24 cellular contexts compared by ENCODE assay signal in genomic region chr9:91834740-91835139, GRCh38.
"Had no signal": no experiment of that assay in that cellular context is flagged by ENCODE, and none has a peak within 500 bp of the region (broad histone marks: within the 10 kb centered on the region; RNA-seq: fewer than 3 reads in every experiment).

No MANE protein-coding gene starts in this region.

- H3K4me3 ChIP-seq: adrenal gland, colonic mucosa, ovary, prostate gland, right atrium auricular region, SJSA1, suprapubic skin, upper lobe of left lung had no signal

- H3K27me3 ChIP-seq: adrenal gland, colonic mucosa, neutrophil, ovary, right atrium auricular region, SJSA1, suprapubic skin, upper lobe of left lung had no signal

- DNase-seq: activated CD4-positive, alpha-beta T cell treated with anti-CD3 and anti-CD28 coated beads for 1 hour; activated CD8-positive, alpha-beta memory T cell treated with anti-CD3 and anti-CD28 coated beads for 24 hours; activated CD8-positive, alpha-beta memory T cell treated with anti-CD3 and anti-CD28 coated beads, Interleukin-2, amount 50 U/mL, for 4 hours; activated naive CD4-positive, alpha-beta T cell; activated T-cell treated with anti-CD3 and anti-CD28 coated beads, Interleukin-2, amount 50 U/mL, for 24 hours; adrenal gland; colonic mucosa; foreskin fibroblast; immature natural killer cell; naive thymus-derived CD8-positive, alpha-beta T cell; ovary; stimulated activated CD4-positive, alpha-beta T cell treated with anti-CD3 and anti-CD28 coated beads, Interleukin-12 subunit alpha, Interleukin-12 subunit beta, amount 100 ng/mL, for 4 hours; T-helper 9 cell; upper lobe of left lung had no signal

- H3K36me3 ChIP-seq: adrenal gland, colonic mucosa, neutrophil, ovary, prostate gland, right atrium auricular region, SJSA1, suprapubic skin, upper lobe of left lung had no signal

- H3K27ac ChIP-seq: adrenal gland, colonic mucosa, epithelial cell of prostate, neutrophil, ovary, right atrium auricular region, SJSA1, suprapubic skin, upper lobe of left lung had no signal

- H3K9me3 Mint-ChIP-seq: activated T-cell treated with anti-CD3 and anti-CD28 coated beads, Interleukin-2, amount 50 U/mL, for 24 hours; activated T-helper 17 cell treated with anti-CD3 and anti-CD28 coated beads, Interleukin-2, amount 50 U/mL, for 72 hours; immature natural killer cell; memory B cell; naive thymus-derived CD8-positive, alpha-beta T cell; stimulated activated naive CD8-positive, alpha-beta T cell treated with anti-CD3 and anti-CD28 coated beads, Interleukin-15, Interleukin-2, amounts not matched to agents 100 ng/mL and 50 ng/mL, for 24 hours had no signal

- H3K9me3 ChIP-seq: adrenal gland, colonic mucosa, neutrophil, ovary, prostate gland, right atrium auricular region, SJSA1, suprapubic skin, upper lobe of left lung had no signal

- H3K4me3 Mint-ChIP-seq: activated naive CD8-positive, alpha-beta T cell; activated T-cell treated with anti-CD3 and anti-CD28 coated beads, Interleukin-2, amount 50 U/mL, for 24 hours; activated T-helper 17 cell treated with anti-CD3 and anti-CD28 coated beads, Interleukin-2, amount 50 U/mL, for 72 hours; immature natural killer cell; memory B cell; naive thymus-derived CD8-positive, alpha-beta T cell; stimulated activated naive CD8-positive, alpha-beta T cell treated with anti-CD3 and anti-CD28 coated beads, Interleukin-15, Interleukin-2, amounts not matched to agents 100 ng/mL and 50 ng/mL, for 24 hours had no signal

- ATAC-seq: activated T-helper 17 cell treated with anti-CD3 and anti-CD28 coated beads, Interleukin-2, amount 50 U/mL, for 72 hours; naive thymus-derived CD8-positive, alpha-beta T cell had no signal

- H3K27ac Mint-ChIP-seq: activated naive CD8-positive, alpha-beta T cell; activated T-cell treated with anti-CD3 and anti-CD28 coated beads, Interleukin-2, amount 50 U/mL, for 24 hours; activated T-helper 17 cell treated with anti-CD3 and anti-CD28 coated beads, Interleukin-2, amount 50 U/mL, for 72 hours; immature natural killer cell; memory B cell; naive thymus-derived CD8-positive, alpha-beta T cell; stimulated activated naive CD8-positive, alpha-beta T cell treated with anti-CD3 and anti-CD28 coated beads, Interleukin-15, Interleukin-2, amounts not matched to agents 100 ng/mL and 50 ng/mL, for 24 hours had no signal

- H3K36me3 Mint-ChIP-seq: activated naive CD8-positive, alpha-beta T cell; immature natural killer cell; memory B cell; naive thymus-derived CD8-positive, alpha-beta T cell had no signal

- H3K4me1 Mint-ChIP-seq: activated T-helper 17 cell treated with anti-CD3 and anti-CD28 coated beads, Interleukin-2, amount 50 U/mL, for 72 hours; immature natural killer cell; naive thymus-derived CD8-positive, alpha-beta T cell had no signal

- H3K4me1 ChIP-seq: SJSA1, upper lobe of left lung had no signal
